ENCODE assay signal across 1 cellular context in the genomic region with DNA sequence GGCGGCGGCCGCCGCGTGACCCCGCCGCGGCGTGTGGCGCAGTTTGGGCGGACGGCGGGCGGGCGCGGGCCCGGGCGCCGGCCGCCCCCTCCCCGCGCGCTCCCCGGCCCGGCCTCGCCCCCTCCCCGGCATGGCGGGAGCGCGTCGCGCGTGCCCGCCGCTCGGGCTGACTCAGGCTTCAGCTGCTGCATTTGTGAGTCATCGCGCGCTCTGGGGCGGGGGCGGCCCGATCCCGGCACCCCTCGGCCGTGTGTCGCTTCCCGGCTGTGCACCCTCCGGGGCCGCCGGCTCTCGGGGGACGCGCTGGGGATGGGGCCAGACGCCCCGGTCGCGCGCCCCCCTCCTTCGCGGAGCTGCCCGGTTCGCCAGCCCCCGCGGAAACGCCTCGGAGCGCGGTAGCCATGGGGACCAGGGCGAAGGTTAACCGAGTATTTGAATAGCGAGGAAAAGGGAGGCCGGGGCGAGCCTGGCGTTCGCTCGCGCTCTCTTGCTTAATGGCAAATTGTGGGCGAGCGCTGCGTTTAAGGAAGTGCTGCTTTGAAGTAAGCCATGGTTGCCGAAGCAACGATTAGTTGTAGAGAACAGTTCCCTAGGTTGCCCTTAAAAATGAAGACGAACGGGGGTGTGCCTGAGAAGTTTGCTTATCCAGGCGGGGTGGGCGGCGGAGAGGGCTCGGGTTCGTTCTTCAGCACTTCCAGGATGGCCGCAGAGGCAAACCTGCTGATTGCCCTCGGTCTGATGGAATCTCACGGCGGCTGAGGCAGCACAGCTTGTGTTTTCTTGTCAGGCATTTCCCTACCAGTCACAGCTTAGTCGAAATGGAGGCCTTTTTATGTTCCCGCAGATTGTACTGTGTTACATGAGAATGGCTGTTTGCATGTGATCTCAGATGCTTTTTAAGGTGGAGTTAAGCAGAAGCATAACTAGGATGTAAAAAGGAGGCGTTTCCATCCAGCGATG.
A peak's percentile ranks its signal among the peaks of the same experiment; 100 is the strongest.
TF ChIP-seq lines count a peak whose summit lies in the region.

No MANE protein-coding gene starts in this region.

TF ChIP-seq in HepG2, 621 proteins besides CTCF, POLR2A, EP300 and RAD21 (continued from another document and continues in another):
- TF ChIP-seq, protein P1, sequence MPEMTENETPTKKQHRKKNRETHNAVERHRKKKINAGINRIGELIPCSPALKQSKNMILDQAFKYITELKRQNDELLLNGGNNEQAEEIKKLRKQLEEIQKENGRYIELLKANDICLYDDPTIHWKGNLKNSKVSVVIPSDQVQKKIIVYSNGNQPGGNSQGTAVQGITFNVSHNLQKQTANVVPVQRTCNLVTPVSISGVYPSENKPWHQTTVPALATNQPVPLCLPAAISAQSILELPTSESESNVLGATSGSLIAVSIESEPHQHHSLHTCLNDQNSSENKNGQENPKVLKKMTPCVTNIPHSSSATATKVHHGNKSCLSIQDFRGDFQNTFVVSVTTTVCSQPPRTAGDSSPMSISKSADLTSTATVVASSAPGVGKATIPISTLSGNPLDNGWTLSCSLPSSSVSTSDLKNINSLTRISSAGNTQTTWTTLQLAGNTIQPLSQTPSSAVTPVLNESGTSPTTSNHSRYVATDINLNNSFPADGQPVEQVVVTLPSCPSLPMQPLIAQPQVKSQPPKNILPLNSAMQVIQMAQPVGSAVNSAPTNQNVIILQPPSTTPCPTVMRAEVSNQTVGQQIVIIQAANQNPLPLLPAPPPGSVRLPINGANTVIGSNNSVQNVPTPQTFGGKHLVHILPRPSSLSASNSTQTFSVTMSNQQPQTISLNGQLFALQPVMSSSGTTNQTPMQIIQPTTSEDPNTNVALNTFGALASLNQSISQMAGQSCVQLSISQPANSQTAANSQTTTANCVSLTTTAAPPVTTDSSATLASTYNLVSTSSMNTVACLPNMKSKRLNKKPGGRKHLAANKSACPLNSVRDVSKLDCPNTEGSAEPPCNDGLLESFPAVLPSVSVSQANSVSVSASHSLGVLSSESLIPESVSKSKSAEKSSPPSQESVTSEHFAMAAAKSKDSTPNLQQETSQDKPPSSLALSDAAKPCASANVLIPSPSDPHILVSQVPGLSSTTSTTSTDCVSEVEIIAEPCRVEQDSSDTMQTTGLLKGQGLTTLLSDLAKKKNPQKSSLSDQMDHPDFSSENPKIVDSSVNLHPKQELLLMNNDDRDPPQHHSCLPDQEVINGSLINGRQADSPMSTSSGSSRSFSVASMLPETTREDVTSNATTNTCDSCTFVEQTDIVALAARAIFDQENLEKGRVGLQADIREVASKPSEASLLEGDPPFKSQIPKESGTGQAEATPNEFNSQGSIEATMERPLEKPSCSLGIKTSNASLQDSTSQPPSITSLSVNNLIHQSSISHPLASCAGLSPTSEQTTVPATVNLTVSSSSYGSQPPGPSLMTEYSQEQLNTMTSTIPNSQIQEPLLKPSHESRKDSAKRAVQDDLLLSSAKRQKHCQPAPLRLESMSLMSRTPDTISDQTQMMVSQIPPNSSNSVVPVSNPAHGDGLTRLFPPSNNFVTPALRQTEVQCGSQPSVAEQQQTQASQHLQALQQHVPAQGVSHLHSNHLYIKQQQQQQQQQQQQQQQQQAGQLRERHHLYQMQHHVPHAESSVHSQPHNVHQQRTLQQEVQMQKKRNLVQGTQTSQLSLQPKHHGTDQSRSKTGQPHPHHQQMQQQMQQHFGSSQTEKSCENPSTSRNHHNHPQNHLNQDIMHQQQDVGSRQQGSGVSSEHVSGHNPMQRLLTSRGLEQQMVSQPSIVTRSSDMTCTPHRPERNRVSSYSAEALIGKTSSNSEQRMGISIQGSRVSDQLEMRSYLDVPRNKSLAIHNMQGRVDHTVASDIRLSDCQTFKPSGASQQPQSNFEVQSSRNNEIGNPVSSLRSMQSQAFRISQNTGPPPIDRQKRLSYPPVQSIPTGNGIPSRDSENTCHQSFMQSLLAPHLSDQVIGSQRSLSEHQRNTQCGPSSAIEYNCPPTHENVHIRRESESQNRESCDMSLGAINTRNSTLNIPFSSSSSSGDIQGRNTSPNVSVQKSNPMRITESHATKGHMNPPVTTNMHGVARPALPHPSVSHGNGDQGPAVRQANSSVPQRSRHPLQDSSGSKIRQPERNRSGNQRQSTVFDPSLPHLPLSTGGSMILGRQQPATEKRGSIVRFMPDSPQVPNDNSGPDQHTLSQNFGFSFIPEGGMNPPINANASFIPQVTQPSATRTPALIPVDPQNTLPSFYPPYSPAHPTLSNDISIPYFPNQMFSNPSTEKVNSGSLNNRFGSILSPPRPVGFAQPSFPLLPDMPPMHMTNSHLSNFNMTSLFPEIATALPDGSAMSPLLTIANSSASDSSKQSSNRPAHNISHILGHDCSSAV (CRISPR knock-in tag; IDR thresholded peaks at IDR 0.05; ENCODE audit: borderline replicate concordance): no peak
- TF ChIP-seq MED8 (CRISPR knock-in tag; IDR thresholded peaks at IDR 0.05; ENCODE audit: insufficient replicate concordance) (no peak), ZSCAN12 (CRISPR knock-in tag; IDR thresholded peaks at IDR 0.05) (no peak), PHF8 (CRISPR knock-in tag; IDR thresholded peaks at IDR 0.05) (no peak; the same call in 1 of the 2 replicates), ZNF232 (CRISPR knock-in tag; IDR thresholded peaks at IDR 0.05; ENCODE audit: borderline replicate concordance) (0 out of 2 replicates have a peak, but pooled peaks have one; percentile 34), SP140L (CRISPR knock-in tag; IDR thresholded peaks at IDR 0.05; ENCODE audit: borderline replicate concordance) (no peak), ZNF460 (CRISPR knock-in tag; IDR thresholded peaks at IDR 0.05; ENCODE audit: borderline replicate concordance) (no peak), ZNF816 (CRISPR knock-in tag; IDR thresholded peaks at IDR 0.05; ENCODE audit: borderline replicate concordance) (no peak), ZNF878 (CRISPR knock-in tag; IDR thresholded peaks at IDR 0.05) (no peak), SIN3B (IDR thresholded peaks at IDR 0.05; ENCODE audit: low read length) (0 out of 2 replicates have a peak, but pooled peaks have one; percentile 14), ZNF678 (CRISPR knock-in tag; IDR thresholded peaks at IDR 0.05) (no peak), ZNF224 (CRISPR knock-in tag; IDR thresholded peaks at IDR 0.05) (no peak), NR2F6 (IDR thresholded peaks at IDR 0.05) (peak; percentile 33; the same call in 1 of the 2 replicates), NR2F6 (CRISPR knock-in tag; IDR thresholded peaks at IDR 0.05) (peak; percentile 45), NBN (conservative IDR thresholded peaks at IDR 0.05) (no peak), MAZ (IDR thresholded peaks at IDR 0.05; ENCODE audit: borderline replicate concordance, low read depth, low read length) (0 out of 2 replicates have a peak, but pooled peaks have one; percentile 54), MAZ (CRISPR knock-in tag; IDR thresholded peaks at IDR 0.05; ENCODE audit: low read depth) (no peak), GPN1 (CRISPR knock-in tag; IDR thresholded peaks at IDR 0.05; ENCODE audit: borderline replicate concordance) (no peak), ISX (CRISPR knock-in tag; conservative IDR thresholded peaks at IDR 0.05) (no peak), ZNF274 (CRISPR knock-in tag; IDR thresholded peaks at IDR 0.05) (no peak), FOXA3 (CRISPR knock-in tag; IDR thresholded peaks at IDR 0.05) (peak; percentile 23; the same call in 1 of the 2 replicates), FOSL2 (CRISPR knock-in tag; IDR thresholded peaks at IDR 0.05) (peak; percentile 86), EEA1 (CRISPR knock-in tag; IDR thresholded peaks at IDR 0.05; ENCODE audit: borderline replicate concordance) (no peak), NFE2L2 (IDR thresholded peaks at IDR 0.05; ENCODE audit: low read length) (no peak), PRMT3 (CRISPR knock-in tag; IDR thresholded peaks at IDR 0.05; ENCODE audit: borderline replicate concordance, low read depth) (no peak), PPARG (CRISPR knock-in tag; conservative IDR thresholded peaks at IDR 0.05) (peak; percentile 68), ZNF703 (CRISPR knock-in tag; IDR thresholded peaks at IDR 0.05; ENCODE audit: borderline replicate concordance) (no peak; the same call in 1 of the 2 replicates), HOXD1 (CRISPR knock-in tag; IDR thresholded peaks at IDR 0.05) (no peak)
- TF ChIP-seq, protein P2, sequence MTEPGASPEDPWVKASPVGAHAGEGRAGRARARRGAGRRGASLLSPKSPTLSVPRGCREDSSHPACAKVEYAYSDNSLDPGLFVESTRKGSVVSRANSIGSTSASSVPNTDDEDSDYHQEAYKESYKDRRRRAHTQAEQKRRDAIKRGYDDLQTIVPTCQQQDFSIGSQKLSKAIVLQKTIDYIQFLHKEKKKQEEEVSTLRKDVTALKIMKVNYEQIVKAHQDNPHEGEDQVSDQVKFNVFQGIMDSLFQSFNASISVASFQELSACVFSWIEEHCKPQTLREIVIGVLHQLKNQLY (CRISPR knock-in tag; IDR thresholded peaks at IDR 0.05): no peak
- TF ChIP-seq, protein P3, sequence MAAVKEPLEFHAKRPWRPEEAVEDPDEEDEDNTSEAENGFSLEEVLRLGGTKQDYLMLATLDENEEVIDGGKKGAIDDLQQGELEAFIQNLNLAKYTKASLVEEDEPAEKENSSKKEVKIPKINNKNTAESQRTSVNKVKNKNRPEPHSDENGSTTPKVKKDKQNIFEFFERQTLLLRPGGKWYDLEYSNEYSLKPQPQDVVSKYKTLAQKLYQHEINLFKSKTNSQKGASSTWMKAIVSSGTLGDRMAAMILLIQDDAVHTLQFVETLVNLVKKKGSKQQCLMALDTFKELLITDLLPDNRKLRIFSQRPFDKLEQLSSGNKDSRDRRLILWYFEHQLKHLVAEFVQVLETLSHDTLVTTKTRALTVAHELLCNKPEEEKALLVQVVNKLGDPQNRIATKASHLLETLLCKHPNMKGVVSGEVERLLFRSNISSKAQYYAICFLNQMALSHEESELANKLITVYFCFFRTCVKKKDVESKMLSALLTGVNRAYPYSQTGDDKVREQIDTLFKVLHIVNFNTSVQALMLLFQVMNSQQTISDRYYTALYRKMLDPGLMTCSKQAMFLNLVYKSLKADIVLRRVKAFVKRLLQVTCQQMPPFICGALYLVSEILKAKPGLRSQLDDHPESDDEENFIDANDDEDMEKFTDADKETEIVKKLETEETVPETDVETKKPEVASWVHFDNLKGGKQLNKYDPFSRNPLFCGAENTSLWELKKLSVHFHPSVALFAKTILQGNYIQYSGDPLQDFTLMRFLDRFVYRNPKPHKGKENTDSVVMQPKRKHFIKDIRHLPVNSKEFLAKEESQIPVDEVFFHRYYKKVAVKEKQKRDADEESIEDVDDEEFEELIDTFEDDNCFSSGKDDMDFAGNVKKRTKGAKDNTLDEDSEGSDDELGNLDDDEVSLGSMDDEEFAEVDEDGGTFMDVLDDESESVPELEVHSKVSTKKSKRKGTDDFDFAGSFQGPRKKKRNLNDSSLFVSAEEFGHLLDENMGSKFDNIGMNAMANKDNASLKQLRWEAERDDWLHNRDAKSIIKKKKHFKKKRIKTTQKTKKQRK (IDR thresholded peaks at IDR 0.05; ENCODE audit: low read length): no peak
- TF ChIP-seq, protein P4, sequence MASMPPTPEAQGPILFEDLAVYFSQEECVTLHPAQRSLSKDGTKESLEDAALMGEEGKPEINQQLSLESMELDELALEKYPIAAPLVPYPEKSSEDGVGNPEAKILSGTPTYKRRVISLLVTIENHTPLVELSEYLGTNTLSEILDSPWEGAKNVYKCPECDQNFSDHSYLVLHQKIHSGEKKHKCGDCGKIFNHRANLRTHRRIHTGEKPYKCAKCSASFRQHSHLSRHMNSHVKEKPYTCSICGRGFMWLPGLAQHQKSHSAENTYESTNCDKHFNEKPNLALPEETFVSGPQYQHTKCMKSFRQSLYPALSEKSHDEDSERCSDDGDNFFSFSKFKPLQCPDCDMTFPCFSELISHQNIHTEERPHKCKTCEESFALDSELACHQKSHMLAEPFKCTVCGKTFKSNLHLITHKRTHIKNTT (CRISPR knock-in tag; IDR thresholded peaks at IDR 0.05): no peak
- TF ChIP-seq, protein P5, sequence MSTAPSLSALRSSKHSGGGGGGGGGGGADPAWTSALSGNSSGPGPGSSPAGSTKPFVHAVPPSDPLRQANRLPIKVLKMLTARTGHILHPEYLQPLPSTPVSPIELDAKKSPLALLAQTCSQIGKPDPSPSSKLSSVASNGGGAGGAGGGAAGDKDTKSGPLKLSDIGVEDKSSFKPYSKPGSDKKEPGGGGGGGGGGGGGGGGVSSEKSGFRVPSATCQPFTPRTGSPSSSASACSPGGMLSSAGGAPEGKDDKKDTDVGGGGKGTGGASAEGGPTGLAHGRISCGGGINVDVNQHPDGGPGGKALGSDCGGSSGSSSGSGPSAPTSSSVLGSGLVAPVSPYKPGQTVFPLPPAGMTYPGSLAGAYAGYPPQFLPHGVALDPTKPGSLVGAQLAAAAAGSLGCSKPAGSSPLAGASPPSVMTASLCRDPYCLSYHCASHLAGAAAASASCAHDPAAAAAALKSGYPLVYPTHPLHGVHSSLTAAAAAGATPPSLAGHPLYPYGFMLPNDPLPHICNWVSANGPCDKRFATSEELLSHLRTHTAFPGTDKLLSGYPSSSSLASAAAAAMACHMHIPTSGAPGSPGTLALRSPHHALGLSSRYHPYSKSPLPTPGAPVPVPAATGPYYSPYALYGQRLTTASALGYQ (CRISPR knock-in tag; IDR thresholded peaks at IDR 0.05): no peak
- TF ChIP-seq, protein P6, sequence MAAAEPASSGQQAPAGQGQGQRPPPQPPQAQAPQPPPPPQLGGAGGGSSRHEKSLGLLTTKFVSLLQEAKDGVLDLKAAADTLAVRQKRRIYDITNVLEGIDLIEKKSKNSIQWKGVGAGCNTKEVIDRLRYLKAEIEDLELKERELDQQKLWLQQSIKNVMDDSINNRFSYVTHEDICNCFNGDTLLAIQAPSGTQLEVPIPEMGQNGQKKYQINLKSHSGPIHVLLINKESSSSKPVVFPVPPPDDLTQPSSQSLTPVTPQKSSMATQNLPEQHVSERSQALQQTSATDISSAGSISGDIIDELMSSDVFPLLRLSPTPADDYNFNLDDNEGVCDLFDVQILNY (CRISPR knock-in tag; conservative IDR thresholded peaks at IDR 0.05): 0 out of 2 replicates have a peak, but pooled peaks have one; percentile 16
- TF ChIP-seq, protein P7, sequence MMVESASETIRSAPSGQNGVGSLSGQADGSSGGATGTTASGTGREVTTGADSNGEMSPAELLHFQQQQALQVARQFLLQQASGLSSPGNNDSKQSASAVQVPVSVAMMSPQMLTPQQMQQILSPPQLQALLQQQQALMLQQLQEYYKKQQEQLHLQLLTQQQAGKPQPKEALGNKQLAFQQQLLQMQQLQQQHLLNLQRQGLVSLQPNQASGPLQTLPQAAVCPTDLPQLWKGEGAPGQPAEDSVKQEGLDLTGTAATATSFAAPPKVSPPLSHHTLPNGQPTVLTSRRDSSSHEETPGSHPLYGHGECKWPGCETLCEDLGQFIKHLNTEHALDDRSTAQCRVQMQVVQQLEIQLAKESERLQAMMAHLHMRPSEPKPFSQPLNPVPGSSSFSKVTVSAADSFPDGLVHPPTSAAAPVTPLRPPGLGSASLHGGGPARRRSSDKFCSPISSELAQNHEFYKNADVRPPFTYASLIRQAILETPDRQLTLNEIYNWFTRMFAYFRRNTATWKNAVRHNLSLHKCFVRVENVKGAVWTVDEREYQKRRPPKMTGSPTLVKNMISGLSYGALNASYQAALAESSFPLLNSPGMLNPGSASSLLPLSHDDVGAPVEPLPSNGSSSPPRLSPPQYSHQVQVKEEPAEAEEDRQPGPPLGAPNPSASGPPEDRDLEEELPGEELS (CRISPR knock-in tag; IDR thresholded peaks at IDR 0.05): 0 out of 2 replicates have a peak, but pooled peaks have one; percentile 11
- TF ChIP-seq, protein P8, sequence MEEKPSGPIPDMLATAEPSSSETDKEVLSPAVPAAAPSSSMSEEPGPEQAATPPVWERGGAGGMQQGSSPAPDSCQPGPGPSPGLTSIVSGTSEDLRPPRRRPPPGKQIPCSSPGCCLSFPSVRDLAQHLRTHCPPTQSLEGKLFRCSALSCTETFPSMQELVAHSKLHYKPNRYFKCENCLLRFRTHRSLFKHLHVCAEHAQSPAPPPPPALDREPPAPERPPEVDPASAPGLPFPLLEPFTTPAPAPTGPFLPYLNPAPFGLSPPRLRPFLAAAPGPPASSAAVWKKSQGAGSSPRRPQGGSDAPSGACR (CRISPR knock-in tag; IDR thresholded peaks at IDR 0.05): no peak
